In genomic region chr16:1037023-1037933, GRCh38 we compare ENCODE assay signal across 16 cellular contexts. TPM values are rescaled to one million over a fixed set of nuclear protein-coding genes. Genes with fewer than 3 reads are reported as not detected.
DNase-seq lines count a peak whose midpoint lies in the region; ATAC-seq and TF ChIP-seq lines count a peak whose summit lies in the region.
"Had no signal": no experiment of that assay in that cellular context is flagged by ENCODE, and none has a peak within 500 bp of the region (broad histone marks: within the 10 kb centered on the region; RNA-seq: fewer than 3 reads in every experiment).

No MANE protein-coding gene starts in this region.

- no peaks in the 10 kb centered on the region for H3K36me3 ChIP-seq in SK-N-MC (ENCODE audit: insufficient read depth, low read length)
- H3K36me3 ChIP-seq: thoracic aorta had no signal

- H3K9ac ChIP-seq in SK-N-MC (ENCODE audit: insufficient read length): peak overlapping the region; percentile 52

- ATAC-seq in Right ventricle myocardium inferior (no peak), left ventricle myocardium superior (no peak), HG03108 (IDR thresholded peaks at IDR 0.05; ENCODE audit: unreplicated experiment) (no peak), HG02571 (IDR thresholded peaks at IDR 0.05; ENCODE audit: unreplicated experiment) (no peak), GM19467 (IDR thresholded peaks at IDR 0.05; ENCODE audit: unreplicated experiment) (no peak)

- no peak for TF ChIP-seq CTCF in fibroblast of villous mesenchyme (IDR thresholded peaks at IDR 0.05; ENCODE audit: insufficient read depth, low read depth, low read length)

- no peaks in the 10 kb centered on the region for H3K9me3 ChIP-seq in SK-N-MC (ENCODE audit: low read depth, low read length)
- H3K9me3 ChIP-seq: thoracic aorta had no signal

- peak overlapping the region; percentile 82 for H3K27ac ChIP-seq in SK-N-MC
- H3K27ac ChIP-seq in substantia nigra (ENCODE audit: low read depth, low read length, poor library complexity, severe bottlenecking): peak overlapping the region; percentile 42
- H3K27ac ChIP-seq: thoracic aorta had no signal

- intact Hi-C loops in Right ventricle myocardium inferior (cut with DNase I): no loop called here
- intact Hi-C loops in left ventricle myocardium superior (cut with micrococcal nuclease): no loop called here

- H3K4me3 ChIP-seq in SK-N-MC (no peak overlapping the region), fibroblast of villous mesenchyme (ENCODE audit: low read depth, low read length) (no peak overlapping the region)
- H3K4me3 ChIP-seq: thoracic aorta had no signal

- DNase-seq in Right ventricle myocardium inferior (ENCODE audit: missing footprints) (peak; percentile 68), left ventricle myocardium superior (no peak), SK-N-MC (ENCODE audit: low read depth, low spot score) (no peak), fibroblast of villous mesenchyme (ENCODE audit: low read depth) (peak; percentile 4), substantia nigra (lab: John Stamatoyannopoulos, UW) (peak in 2 of 49 donors; percentile 25 to 28)
- DNase-seq: activated naive CD8-positive, alpha-beta T cell treated with anti-CD3 and anti-CD28 coated beads, Interleukin-2, amount 10 ng/mL, durations not matched to agents 7 days and 5 days; GDM1; Karpas-422; NCI-H446; SW 1271 had no signal

RNA-seq across cellular contexts. Expression of gene SSTR5, which starts 35.3 kb away (rescaled TPM):
- total RNA-seq in Right ventricle myocardium inferior: 14.7 TPM
- total RNA-seq in left ventricle myocardium superior: 25.8 TPM
- total RNA-seq in fibroblast of villous mesenchyme: not detected in 2 replicates
- total RNA-seq: activated CD8-positive, alpha-beta memory T cell treated with anti-CD3 and anti-CD28 coated beads for 36 hours; activated naive CD8-positive, alpha-beta T cell treated with anti-CD3 and anti-CD28 coated beads, Interleukin-2, amount 10 ng/mL, durations not matched to agents 7 days and 5 days had no signal

RNA-seq across cellular contexts. Expression of gene SOX8, which starts 55.7 kb away (rescaled TPM):
- total RNA-seq in Right ventricle myocardium inferior (0.89 TPM), left ventricle myocardium superior (0.47 TPM), fibroblast of villous mesenchyme (under 0.01 TPM in 1 of 2 replicates, not detected in the other)

RNA-seq across cellular contexts. Expression of gene C1QTNF8, which starts 58.8 kb away (rescaled TPM):
- total RNA-seq in Right ventricle myocardium inferior (0.19 TPM), left ventricle myocardium superior (not detected), fibroblast of villous mesenchyme (not detected in 2 replicates)
- total RNA-seq: activated CD8-positive, alpha-beta memory T cell treated with anti-CD3 and anti-CD28 coated beads for 36 hours; activated naive CD8-positive, alpha-beta T cell treated with anti-CD3 and anti-CD28 coated beads, Interleukin-2, amount 10 ng/mL, durations not matched to agents 7 days and 5 days; pulmonary artery endothelial cell had no signal

Comparison
In these comparisons a context has a peak if more than half of its experiments do, and no peak if none do; other contexts are left out.
1. DNase-seq: peak in Right ventricle myocardium inferior (single experiment) and fibroblast of villous mesenchyme (single experiment); none in left ventricle myocardium superior (single experiment) and SK-N-MC (single experiment).
2. RNA of gene SSTR5, which starts 35.3 kb away (total RNA-seq): 25.8 TPM in left ventricle myocardium superior (single experiment) and 14.7 TPM in Right ventricle myocardium inferior (single experiment); not detected in fibroblast of villous mesenchyme; every median in the first group is over 10 times any median in the second.